In genomic region chr5:100904259-100904822, GRCh38 we compare ENCODE assay signal across 8 cellular contexts. TPM values are rescaled to one million over a fixed set of nuclear protein-coding genes. Genes with fewer than 3 reads are reported as not detected.
DNase-seq lines count a peak whose midpoint lies in the region; ATAC-seq and TF ChIP-seq lines count a peak whose summit lies in the region.

No MANE protein-coding gene starts in this region.

- no peak for TF ChIP-seq CTCF in GM13976 (IDR thresholded peaks at IDR 0.05; ENCODE audit: borderline replicate concordance, control extremely low read depth, extremely low read depth, insufficient read depth, missing control alignments)

- peak; percentile 26 for DNase-seq in DMS79 (lab: John Stamatoyannopoulos, UW)
- DNase-seq in KG1 (lab: John Stamatoyannopoulos, UW) = peak; percentile 12
- DNase-seq in activated T-cell treated with anti-CD3 and anti-CD28 coated beads for 4 hours = peak; percentile 20
- DNase-seq in left ventricle myocardium superior = peak; percentile 12
- peak; percentile 73 for DNase-seq in stimulated activated CD4-positive, alpha-beta T cell treated with anti-CD3 and anti-CD28 coated beads, Interleukin-1b, Interleukin-23, amount 100 ng/mL, for 48 hours
- DNase-seq in GM13976 (ENCODE audit: low spot score) = no peak
- no peak for DNase-seq in EL

- ATAC-seq in GM21515 (IDR thresholded peaks at IDR 0.05; ENCODE audit: unreplicated experiment) = peak; percentile 11
- peak; percentile 18 for ATAC-seq in left ventricle myocardium superior

- intact Hi-C loops in left ventricle myocardium superior (cut with micrococcal nuclease) = no loop called here

- in situ Hi-C loops in GM13976 (cut with MboI; ENCODE audit: low sequenced_read_pairs, unreplicated experiment) = no loop called here

RNA-seq across cellular contexts. Expression of gene ST8SIA4, which starts 1.3 kb away (rescaled TPM):
- 5.4 TPM for total RNA-seq in left ventricle myocardium superior

Comparison
In these comparisons a context has a peak if more than half of its experiments do, and no peak if none do; other contexts are left out.
1. DNase-seq: peak in DMS79 (single experiment), KG1 (single experiment), activated T-cell treated with anti-CD3 and anti-CD28 coated beads for 4 hours (single experiment), left ventricle myocardium superior (single experiment) and stimulated activated CD4-positive, alpha-beta T cell treated with anti-CD3 and anti-CD28 coated beads, Interleukin-1b, Interleukin-23, amount 100 ng/mL, for 48 hours (single experiment); none in GM13976 (single experiment) and EL (single experiment).